ENCODE assay signal across 6 cellular contexts in the genomic region with DNA sequence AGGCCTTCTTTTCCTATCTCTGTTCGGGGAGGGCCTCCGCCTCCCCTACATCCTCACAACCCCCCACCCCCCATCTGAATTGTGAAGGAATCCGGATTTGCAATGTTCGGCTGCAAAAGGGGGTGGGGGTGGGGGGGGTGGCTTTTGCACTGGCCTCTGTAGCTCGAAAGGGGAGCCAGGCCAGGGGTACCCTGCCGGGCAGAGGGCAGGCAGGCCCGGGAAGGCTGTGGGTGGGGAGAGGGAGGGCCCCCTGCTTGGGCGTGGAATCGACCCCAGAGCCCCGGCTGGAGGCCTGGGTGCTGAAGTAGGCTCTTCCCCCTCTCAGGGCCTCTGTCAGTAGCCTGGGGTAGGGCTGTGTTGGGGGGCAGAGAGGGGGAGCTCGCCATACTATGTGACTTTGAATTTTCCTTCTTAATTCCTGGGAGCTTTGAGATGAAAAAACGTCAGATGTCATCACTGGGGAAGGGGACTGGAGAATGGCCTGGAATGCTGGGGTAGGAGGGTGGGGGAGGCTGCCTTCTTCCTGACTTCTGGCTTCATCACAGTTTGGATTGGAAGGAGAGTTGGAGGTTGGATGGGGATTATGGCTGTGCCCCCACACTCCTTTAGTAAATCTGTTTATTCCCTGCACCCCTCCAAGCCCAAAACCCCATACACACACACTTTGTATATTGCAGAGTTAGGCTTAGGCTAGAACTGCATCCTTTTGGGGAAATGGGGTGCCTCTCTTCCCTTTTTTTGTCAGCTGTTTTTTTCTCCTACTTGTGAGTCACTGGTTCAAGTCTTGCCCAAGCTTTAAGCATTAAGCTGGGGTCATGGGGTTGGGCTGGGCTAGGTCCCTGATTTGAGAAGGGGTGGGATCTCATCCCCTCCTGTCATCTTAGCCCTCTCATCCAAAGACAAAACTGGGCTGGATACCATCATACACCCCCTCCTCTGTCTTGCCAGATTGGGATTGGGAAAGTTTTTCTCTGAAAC. TPM values are rescaled to one million over a fixed set of nuclear protein-coding genes. Genes with fewer than 3 reads are reported as not detected.
DNase-seq lines count a peak whose midpoint lies in the region; ATAC-seq and TF ChIP-seq lines count a peak whose summit lies in the region.

No MANE protein-coding gene starts in this region.

- H3K4me1 ChIP-seq in Caco-2, result peaks cover 51% of the 10 kb centered on the region

- CTCF ChIA-PET in Caco-2 (lab: Charles Lee), result interaction anchor here (1.0 to 2.7 kb wide), 3 partner anchors 9 to 114 kb away, joined by 3 to 35 read pairs (median 7); a partner anchor contains a TSS

- DNase-seq in Caco-2 (no peak), mesothelial cell of epicardium (ENCODE audit: low spot score in 2 of 2, unreplicated experiment in 2 of 2) (no peak), NAMALWA (ENCODE audit: low spot score) (no peak), SW480 (ENCODE audit: low spot score) (no peak)
- DNase-seq in activated T-helper 2 cell treated with anti-CD3 and anti-CD28 coated beads, Interferon-gamma antibody, Interleukin-2, Interleukin-4, amounts not matched to agents 10 μg/mL and 5 μg/mL and 100 μg/mL, durations not matched to agents 14 hours and 24 hours and 36 hours (ENCODE audit: low spot score), result no peak

- intact Hi-C loops in Caco-2 (cut with micrococcal nuclease; ENCODE audit: unreplicated experiment), result no loop called here
- intact Hi-C loops in activated T-helper 2 cell treated with anti-CD3 and anti-CD28 coated beads, Interferon-gamma antibody, Interleukin-2, Interleukin-4, amounts not matched to agents 10 μg/mL and 5 μg/mL and 100 μg/mL, durations not matched to agents 14 hours and 24 hours and 36 hours (cut with micrococcal nuclease), result loop anchor here (5.0 kb wide), 1 partner anchor 122 kb away; a partner anchor contains a TSS

- peak overlapping the region; percentile 43 for H3K27ac Mint-ChIP-seq in Caco-2 (ENCODE audit: unreplicated experiment)
- H3K27ac Mint-ChIP-seq in activated T-helper 2 cell treated with anti-CD3 and anti-CD28 coated beads, Interferon-gamma antibody, Interleukin-2, Interleukin-4, amounts not matched to agents 10 μg/mL and 5 μg/mL and 100 μg/mL, durations not matched to agents 14 hours and 24 hours and 36 hours, result no peak overlapping the region
- peak overlapping the region; percentile 73 for H3K27ac Mint-ChIP-seq in mesothelial cell of epicardium

- H3K27me3 ChIP-seq in Caco-2 (replicated peaks; ENCODE audit: control insufficient read depth, insufficient read depth, low read length), result no peaks in the 10 kb centered on the region

- POLR2A ChIA-PET in Caco-2 (lab: Charles Lee), result interaction anchor here (0.7 kb wide), 1 partner anchor 17 kb away, joined by 3 read pairs; no protein-coding TSS in a partner anchor

- BruUV-seq in Caco-2 (replicated peaks; lab: Mats Ljungman, UMichigan), result TSS peak; percentile 39

- H3K9me3 ChIP-seq in Caco-2, result no peaks in the 10 kb centered on the region

- H3K36me3 Mint-ChIP-seq in Caco-2 (ENCODE audit: insufficient read depth, unreplicated experiment) (peaks cover 31% of the 10 kb centered on the region), mesothelial cell of epicardium (no peaks in the 10 kb centered on the region)
- H3K36me3 Mint-ChIP-seq in activated T-helper 2 cell treated with anti-CD3 and anti-CD28 coated beads, Interferon-gamma antibody, Interleukin-2, Interleukin-4, amounts not matched to agents 10 μg/mL and 5 μg/mL and 100 μg/mL, durations not matched to agents 14 hours and 24 hours and 36 hours (ENCODE audit: low read depth), result no peaks in the 10 kb centered on the region

- peak overlapping the region; percentile 90 for H3K4me3 ChIP-seq in Caco-2 (ENCODE audit: low read depth, low read length)

- H3K4me1 Mint-ChIP-seq in Caco-2 (ENCODE audit: low read depth, unreplicated experiment), result peaks cover 54% of the 10 kb centered on the region
- peaks cover 12% of the 10 kb centered on the region for H3K4me1 Mint-ChIP-seq in activated T-helper 2 cell treated with anti-CD3 and anti-CD28 coated beads, Interferon-gamma antibody, Interleukin-2, Interleukin-4, amounts not matched to agents 10 μg/mL and 5 μg/mL and 100 μg/mL, durations not matched to agents 14 hours and 24 hours and 36 hours (ENCODE audit: low read depth)
- peaks cover 60% of the 10 kb centered on the region for H3K4me1 Mint-ChIP-seq in mesothelial cell of epicardium

- no peaks in the 10 kb centered on the region for H3K36me3 ChIP-seq in Caco-2 (ENCODE audit: control insufficient read depth, insufficient read depth, low read length)

- no peaks in the 10 kb centered on the region for H3K27me3 Mint-ChIP-seq in Caco-2 (ENCODE audit: insufficient read depth, unreplicated experiment)
- peaks cover 48% of the 10 kb centered on the region for H3K27me3 Mint-ChIP-seq in activated T-helper 2 cell treated with anti-CD3 and anti-CD28 coated beads, Interferon-gamma antibody, Interleukin-2, Interleukin-4, amounts not matched to agents 10 μg/mL and 5 μg/mL and 100 μg/mL, durations not matched to agents 14 hours and 24 hours and 36 hours (ENCODE audit: low read depth)
- H3K27me3 Mint-ChIP-seq in mesothelial cell of epicardium (ENCODE audit: low read depth), result no peaks in the 10 kb centered on the region

- H3K4me3 Mint-ChIP-seq in Caco-2 (ENCODE audit: unreplicated experiment), result peak overlapping the region; percentile 88
- H3K4me3 Mint-ChIP-seq in activated T-helper 2 cell treated with anti-CD3 and anti-CD28 coated beads, Interferon-gamma antibody, Interleukin-2, Interleukin-4, amounts not matched to agents 10 μg/mL and 5 μg/mL and 100 μg/mL, durations not matched to agents 14 hours and 24 hours and 36 hours (ENCODE audit: low read depth), result peak overlapping the region; percentile 41
- peak overlapping the region; percentile 93 for H3K4me3 Mint-ChIP-seq in mesothelial cell of epicardium

- peaks cover 1% of the 10 kb centered on the region for H3K9me3 Mint-ChIP-seq in Caco-2 (ENCODE audit: unreplicated experiment)
- H3K9me3 Mint-ChIP-seq in activated T-helper 2 cell treated with anti-CD3 and anti-CD28 coated beads, Interferon-gamma antibody, Interleukin-2, Interleukin-4, amounts not matched to agents 10 μg/mL and 5 μg/mL and 100 μg/mL, durations not matched to agents 14 hours and 24 hours and 36 hours, result no peaks in the 10 kb centered on the region
- H3K9me3 Mint-ChIP-seq in mesothelial cell of epicardium, result no peaks in the 10 kb centered on the region

- no peak for ATAC-seq in GM21515 (IDR thresholded peaks at IDR 0.05; ENCODE audit: unreplicated experiment)

- TF ChIP-seq CTCF in Caco-2 (IDR thresholded peaks at IDR 0.05; ENCODE audit: insufficient read depth in 1 of 2, low read depth in 1 of 2, low read length in 1 of 2, severe bottlenecking in 1 of 2, unreplicated experiment in 1 of 2) (no peak), mesothelial cell of epicardium (IDR thresholded peaks at IDR 0.05; ENCODE audit: unreplicated experiment) (no peak)

RNA-seq across cellular contexts. Expression of a gene that starts 1.3 kb away (rescaled TPM):
- total RNA-seq in Caco-2 (2022) (106 and 111 TPM in 2 replicates), mesothelial cell of epicardium (229 to 253 TPM (median 243 TPM) in 3 replicates)
- 1.8 and 2.1 TPM in 2 replicates for total RNA-seq in activated T-helper 2 cell treated with anti-CD3 and anti-CD28 coated beads, Interferon-gamma antibody, Interleukin-2, Interleukin-4, amounts not matched to agents 10 μg/mL and 5 μg/mL and 100 μg/mL, durations not matched to agents 14 hours and 24 hours and 36 hours

RNA-seq across cellular contexts. Expression of a gene that starts 17.8 kb away (rescaled TPM):
- total RNA-seq in Caco-2 (2022), result not detected in 2 replicates
- not detected in 2 replicates for total RNA-seq in activated T-helper 2 cell treated with anti-CD3 and anti-CD28 coated beads, Interferon-gamma antibody, Interleukin-2, Interleukin-4, amounts not matched to agents 10 μg/mL and 5 μg/mL and 100 μg/mL, durations not matched to agents 14 hours and 24 hours and 36 hours
- total RNA-seq in mesothelial cell of epicardium, result not detected in 3 replicates

RNA-seq across cellular contexts. Expression of a gene that starts 18.4 kb away (rescaled TPM):
- total RNA-seq in Caco-2 (2022), result 44.2 and 49.5 TPM in 2 replicates
- 333 and 341 TPM in 2 replicates for total RNA-seq in activated T-helper 2 cell treated with anti-CD3 and anti-CD28 coated beads, Interferon-gamma antibody, Interleukin-2, Interleukin-4, amounts not matched to agents 10 μg/mL and 5 μg/mL and 100 μg/mL, durations not matched to agents 14 hours and 24 hours and 36 hours
- 151 to 167 TPM (median 160 TPM) in 3 replicates for total RNA-seq in mesothelial cell of epicardium

RNA-seq across cellular contexts. Expression of a gene that starts 40.7 kb away (rescaled TPM):
- 15.7 and 16.4 TPM in 2 replicates for total RNA-seq in Caco-2 (2022)
- 72.8 and 74.7 TPM in 2 replicates for total RNA-seq in activated T-helper 2 cell treated with anti-CD3 and anti-CD28 coated beads, Interferon-gamma antibody, Interleukin-2, Interleukin-4, amounts not matched to agents 10 μg/mL and 5 μg/mL and 100 μg/mL, durations not matched to agents 14 hours and 24 hours and 36 hours
- 52.7 to 53.7 TPM (median 52.9 TPM) in 3 replicates for total RNA-seq in mesothelial cell of epicardium

RNA-seq across cellular contexts. Expression of a gene that starts 51.0 kb away (rescaled TPM):
- total RNA-seq in Caco-2 (2022) (38.3 and 40.1 TPM in 2 replicates), mesothelial cell of epicardium (19.7 to 23.2 TPM (median 21.8 TPM) in 3 replicates)
- 79.8 and 86.7 TPM in 2 replicates for total RNA-seq in activated T-helper 2 cell treated with anti-CD3 and anti-CD28 coated beads, Interferon-gamma antibody, Interleukin-2, Interleukin-4, amounts not matched to agents 10 μg/mL and 5 μg/mL and 100 μg/mL, durations not matched to agents 14 hours and 24 hours and 36 hours

Comparison
In these comparisons a context has a peak if more than half of its experiments do, and no peak if none do; other contexts are left out.
1. H3K4me3 Mint-ChIP-seq: peak in every context shown above with its lines; median percentile 93 in mesothelial cell of epicardium; 88 in Caco-2; 41 in activated T-helper 2 cell treated with anti-CD3 and anti-CD28 coated beads, Interferon-gamma antibody, Interleukin-2, Interleukin-4, amounts not matched to agents 10 μg/mL and 5 μg/mL and 100 μg/mL, durations not matched to agents 14 hours and 24 hours and 36 hours.
2. RNA of a gene that starts 1.3 kb away (total RNA-seq): 229 to 253 TPM in mesothelial cell of epicardium and 106 to 111 TPM in Caco-2; 1.8 to 2.1 TPM in activated T-helper 2 cell treated with anti-CD3 and anti-CD28 coated beads, Interferon-gamma antibody, Interleukin-2, Interleukin-4, amounts not matched to agents 10 μg/mL and 5 μg/mL and 100 μg/mL, durations not matched to agents 14 hours and 24 hours and 36 hours; every median in the first group is over 10 times any median in the second.